ENCODE assay signal across 9 cellular contexts in genomic region chr6:31568537-31568961, GRCh38. TPM values are rescaled to one million over a fixed set of nuclear protein-coding genes. Genes with fewer than 3 reads are reported as not detected.
DNase-seq lines count a peak whose midpoint lies in the region; ATAC-seq and TF ChIP-seq lines count a peak whose summit lies in the region.
"Had no signal": no experiment of that assay in that cellular context is flagged by ENCODE, and none has a peak within 500 bp of the region (broad histone marks: within the 10 kb centered on the region; RNA-seq: fewer than 3 reads in every experiment).

No MANE protein-coding gene starts in this region.

- H3K9ac ChIP-seq in GM23248, result no peak overlapping the region

- H3K9me2 ChIP-seq in GM23248 (ENCODE audit: insufficient read depth), result no peaks in the 10 kb centered on the region

- H3K27me3 ChIP-seq in osteoblast (ENCODE audit: insufficient read depth, low read length), result no peaks in the 10 kb centered on the region
- no peaks in the 10 kb centered on the region for H3K27me3 ChIP-seq in GM23248 (replicated peaks; ENCODE audit: insufficient read depth)

- H3K9me3 ChIP-seq in osteoblast (ENCODE audit: low read depth, low read length) (no peaks in the 10 kb centered on the region), GM23248 (ENCODE audit: low read depth) (no peaks in the 10 kb centered on the region)

- H3K4me2 ChIP-seq in osteoblast (ENCODE audit: insufficient read depth, low read length) (no peak overlapping the region), GM23248 (ENCODE audit: unreplicated experiment) (no peak overlapping the region)

- no peaks in the 10 kb centered on the region for H3K9me3 Mint-ChIP-seq in chondrocyte (ENCODE audit: low read depth)

- intact Hi-C loops in left cardiac atrium (cut with DNase I) (no loop called here), cardiac septum (cut with DNase I) (no loop called here)

- 75 to 80% methylated on average over 3 of the region's 3 CpGs for WGBS in GM23248 (ENCODE audit: low coverage in 1 of 2, low lambda C conversion rate in 2 of 2, missing lambda C conversion rate in 2 of 2), 2 experiments

- ATAC-seq in left cardiac atrium (peak; percentile 43 to 61), HG03135 (IDR thresholded peaks at IDR 0.05; ENCODE audit: unreplicated experiment) (peak; percentile 55)

- in situ Hi-C loops in GM23248 (cut with MboI), result no loop called here

- peaks cover 2% of the 10 kb centered on the region for H3K27me3 Mint-ChIP-seq in chondrocyte (ENCODE audit: low read depth)

- H3K36me3 ChIP-seq in osteoblast (ENCODE audit: insufficient read depth, low read length), result no peaks in the 10 kb centered on the region
- no peaks in the 10 kb centered on the region for H3K36me3 ChIP-seq in GM23248 (ENCODE audit: low read depth)

- no peak for DNase-seq in left cardiac atrium
- DNase-seq in cardiac septum (ENCODE audit: low spot score), result no peak
- DNase-seq in activated CD4-positive, alpha-beta T cell treated with anti-CD3 and anti-CD28 coated beads for 4 hours, result peak; percentile 68 to 71
- peak; percentile 6 for DNase-seq in osteoblast (ENCODE audit: insufficient read length, low spot score, missing footprints)
- DNase-seq in GM23248, result no peak
- DNase-seq in retina, result no peak
- DNase-seq in chondrocyte (ENCODE audit: low spot score), result no peak

- H3F3A ChIP-seq in GM23248 (ENCODE audit: insufficient read depth), result 0 out of 2 replicates have a peak, but pooled peaks cover 4% of the 10 kb centered on the region

- no peak overlapping the region for H3K4me3 Mint-ChIP-seq in chondrocyte (ENCODE audit: unreplicated experiment)

- H3K4me3 ChIP-seq in osteoblast (ENCODE audit: insufficient read depth, low read length) (no peak overlapping the region), GM23248 (no peak overlapping the region)

- H4K20me1 ChIP-seq in osteoblast (ENCODE audit: insufficient read depth, low read length) (no peaks in the 10 kb centered on the region), GM23248 (ENCODE audit: insufficient read depth) (no peaks in the 10 kb centered on the region)

- H3K27ac ChIP-seq in osteoblast (ENCODE audit: low read depth, low read length), result no peak overlapping the region
- no peak overlapping the region for H3K27ac ChIP-seq in GM23248

- H3K79me2 ChIP-seq in osteoblast (ENCODE audit: insufficient read depth, low read length) (no peaks in the 10 kb centered on the region), GM23248 (ENCODE audit: insufficient read depth) (no peaks in the 10 kb centered on the region)

- no peaks in the 10 kb centered on the region for H3K4me1 Mint-ChIP-seq in chondrocyte (ENCODE audit: low read depth)

- TF ChIP-seq CTCF in osteoblast (IDR thresholded peaks at IDR 0.05; ENCODE audit: extremely low read depth, low read depth, low read length), result no peak
- TF ChIP-seq CTCF in chondrocyte (IDR thresholded peaks at IDR 0.05), result no peak

- no peaks in the 10 kb centered on the region for H3K36me3 Mint-ChIP-seq in chondrocyte (ENCODE audit: low read depth)

- H3K27ac Mint-ChIP-seq in chondrocyte (ENCODE audit: unreplicated experiment), result no peak overlapping the region

- H2AFZ ChIP-seq in osteoblast (ENCODE audit: low read length) (no peak overlapping the region), GM23248 (no peak overlapping the region)

- H3K4me1 ChIP-seq in osteoblast (ENCODE audit: insufficient read depth, low read length) (peaks cover 2% of the 10 kb centered on the region), GM23248 (ENCODE audit: insufficient read depth) (peaks cover 3% of the 10 kb centered on the region)

RNA-seq across cellular contexts. Expression of gene LTA, which starts 3.5 kb away (rescaled TPM):
- total RNA-seq in left cardiac atrium (not detected), cardiac septum (not detected), osteoblast (not detected in 2 replicates), chondrocyte (not detected in 3 replicates)
- not detected in 2 replicates for total RNA-seq in GM23248 (2014; rRNA removed; shearing (Covaris generic))
- not detected in 2 replicates for polyA plus RNA-seq in GM23248 (2016; fragmentation: Nextera tagmentation; extraction: Ambion mirVana)
- polyA plus RNA-seq: BJ had no signal

RNA-seq across cellular contexts. Expression of gene TNF, which starts 6.8 kb away (rescaled TPM):
- under 1 TPM; 0.53 to 0.92 TPM for total RNA-seq in left cardiac atrium
- 0.38 TPM for total RNA-seq in cardiac septum
- total RNA-seq in osteoblast, result not detected in 2 replicates
- not detected in 2 replicates for total RNA-seq in GM23248 (2014; rRNA removed; shearing (Covaris generic))
- polyA plus RNA-seq in GM23248 (2016; fragmentation: Nextera tagmentation; extraction: Ambion mirVana), result 0.11 TPM in 1 of 2 replicates, not detected in the other
- not detected in 3 replicates for total RNA-seq in chondrocyte
- polyA plus RNA-seq: BJ had no signal

RNA-seq across cellular contexts. Expression of gene LTB, which starts 13.7 kb away (rescaled TPM):
- total RNA-seq in left cardiac atrium (1 to 10 TPM in 1 of 2 donors, under 1 TPM in 1; 0.84 to 1.4 TPM), cardiac septum (0.86 TPM), osteoblast (0.29 TPM in 1 of 2 replicates, not detected in the other), chondrocyte (not detected in 3 replicates)
- total RNA-seq in GM23248 (2014; rRNA removed; shearing (Covaris generic)), result not detected in 2 replicates
- polyA plus RNA-seq in GM23248 (2016; fragmentation: Nextera tagmentation; extraction: Ambion mirVana), result 0.23 TPM in 1 of 2 replicates, not detected in the other
- polyA plus RNA-seq: BJ had no signal

RNA-seq across cellular contexts. Expression of gene LST1, which starts 17.5 kb away (rescaled TPM):
- total RNA-seq in left cardiac atrium (10 to 100 TPM in 1 of 2 donors, 1 to 10 TPM in 1; 9.4 to 16.0 TPM), cardiac septum (5.4 TPM), osteoblast (0.29 TPM in 1 of 2 replicates, not detected in the other), chondrocyte (not detected in 3 replicates)
- not detected in 2 replicates for total RNA-seq in GM23248 (2014; rRNA removed; shearing (Covaris generic))
- polyA plus RNA-seq in GM23248 (2016; fragmentation: Nextera tagmentation; extraction: Ambion mirVana), result not detected in 2 replicates

RNA-seq across cellular contexts. Expression of gene NFKBIL1, which starts 21.1 kb away (rescaled TPM):
- total RNA-seq in left cardiac atrium (10 to 100 TPM; 12.9 to 14.8 TPM), cardiac septum (9.5 TPM), osteoblast (43.6 and 56.8 TPM in 2 replicates), chondrocyte (21.2 to 30.1 TPM (median 29.6 TPM) in 3 replicates)
- 20.4 and 22.9 TPM in 2 replicates for total RNA-seq in GM23248 (2014; rRNA removed; shearing (Covaris generic))
- polyA plus RNA-seq in GM23248 (2016; fragmentation: Nextera tagmentation; extraction: Ambion mirVana), result 12.3 and 15.0 TPM in 2 replicates

Comparison
In these comparisons a context has a peak if more than half of its experiments do, and no peak if none do; other contexts are left out.
1. DNase-seq: peak in activated CD4-positive, alpha-beta T cell treated with anti-CD3 and anti-CD28 coated beads for 4 hours (2 of 2) and osteoblast (single experiment); none in left cardiac atrium (single experiment), cardiac septum (single experiment), GM23248 (single experiment), retina (single experiment) and chondrocyte (single experiment).